In genomic region chr1:5896706-5897105, GRCh38 we compare ENCODE assay signal across 1 cellular context.
TF ChIP-seq lines count a peak whose summit lies in the region.

No MANE protein-coding gene starts in this region.

TF ChIP-seq in liver, 16 proteins besides CTCF, POLR2A, EP300 and RAD21 (continued from another document):
- TF ChIP-seq REST (IDR thresholded peaks at IDR 0.05) (no peak), FOXA1 (IDR thresholded peaks at IDR 0.05) (no peak), MAX (IDR thresholded peaks at IDR 0.05) (no peak), FOXA2 (IDR thresholded peaks at IDR 0.05) (no peak), TAF1 (conservative IDR thresholded peaks at IDR 0.05) (no peak)
